ENCODE assay signal across 17 cellular contexts in the genomic region with DNA sequence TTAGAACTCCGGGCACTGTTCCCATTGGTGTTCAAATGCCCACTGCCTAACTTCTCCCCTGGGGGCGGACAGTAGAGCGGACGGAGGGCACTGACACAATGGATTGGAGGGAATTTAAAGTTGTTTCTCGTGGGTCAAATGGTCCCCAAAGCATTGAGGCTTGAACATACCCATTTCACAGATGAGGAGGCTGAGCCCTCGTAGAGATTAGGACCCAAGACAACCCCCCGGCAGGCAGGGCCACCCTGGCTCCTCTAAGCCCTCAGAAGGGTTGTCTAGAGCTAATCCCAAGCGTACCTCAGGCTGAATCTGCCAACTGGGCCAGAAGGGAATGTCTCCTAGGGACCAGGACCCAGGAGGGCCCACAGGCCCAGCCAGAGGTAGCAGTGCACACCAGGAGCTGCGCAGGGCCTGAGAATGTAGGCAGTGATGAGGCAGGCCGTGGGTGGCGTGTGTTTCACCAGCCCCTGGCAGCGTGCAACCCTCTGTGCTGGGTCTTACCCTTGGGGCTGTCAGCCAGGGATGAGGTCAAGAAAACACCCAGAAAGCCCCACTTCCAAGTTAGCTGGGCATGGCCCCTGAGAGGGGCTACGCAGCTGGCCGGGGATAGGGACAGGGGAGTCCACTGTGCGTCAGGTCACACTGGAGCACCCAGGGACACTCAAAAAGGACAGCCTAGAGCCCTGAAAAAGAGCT.
"Had no signal": no experiment of that assay in that cellular context is flagged by ENCODE, and none has a peak within 500 bp of the region (broad histone marks: within the 10 kb centered on the region; RNA-seq: fewer than 3 reads in every experiment).

No MANE protein-coding gene starts in this region.

- H3K4me2 ChIP-seq: neural progenitor cell, smooth muscle cell had no signal

- DNase-seq: dermis blood vessel endothelial cell; esophagus squamous epithelium; foreskin fibroblast; immature natural killer cell; left lung; lower lobe of right lung; midbrain; occipital lobe; right cardiac atrium; stimulated activated CD4-positive, alpha-beta T cell treated with anti-CD3 and anti-CD28 coated beads, Interleukin-4, amount 100 ng/mL, for 1 hour; stimulated activated naive CD4-positive, alpha-beta T cell treated with Interleukin-2 at 50 U/mL for 16 hours; tibial artery had no signal

- H3K4me3 ChIP-seq: esophagus squamous epithelium, left lung, lower lobe of right lung, neural progenitor cell, pancreas, smooth muscle cell, tibial artery, upper lobe of left lung, vagina had no signal

- H3K9me3 ChIP-seq: esophagus squamous epithelium, left lung, lower lobe of right lung, pancreas, tibial artery, upper lobe of left lung, vagina had no signal

- ATAC-seq: left lung, lower lobe of right lung, pancreas had no signal

- H3K4me1 ChIP-seq: neural progenitor cell, pancreas had no signal

- H3K27ac ChIP-seq: esophagus squamous epithelium, left lung, lower lobe of right lung, neural progenitor cell, pancreas, tibial artery, upper lobe of left lung, vagina had no signal

- H3K9ac ChIP-seq: neural progenitor cell had no signal

- H3K27me3 ChIP-seq: esophagus squamous epithelium, pancreas, tibial artery, upper lobe of left lung, vagina had no signal

- H3K36me3 ChIP-seq: neural progenitor cell, vagina had no signal
